Comparison of ENCODE assay signal across 14 cellular contexts in genomic region chr2:675051-675450, GRCh38. TPM values are rescaled to one million over a fixed set of nuclear protein-coding genes. Genes with fewer than 3 reads are reported as not detected.
DNase-seq lines count a peak whose midpoint lies in the region; ATAC-seq and TF ChIP-seq lines count a peak whose summit lies in the region.
"Had no signal": no experiment of that assay in that cellular context is flagged by ENCODE, and none has a peak within 500 bp of the region (broad histone marks: within the 10 kb centered on the region; RNA-seq: fewer than 3 reads in every experiment).

No MANE protein-coding gene starts in this region.

- H3K4me3 ChIP-seq in CD8-positive, alpha-beta T cell (ENCODE audit: low read depth, low read length): no peak overlapping the region
- peak overlapping the region; percentile 61; the same call in 1 of the 2 replicates for H3K4me3 ChIP-seq in HFF-Myc (replicated peaks; ENCODE audit: low read depth, low read length)

- POLR2A ChIA-PET in CD8-positive, alpha-beta T cell (lab: Charles Lee): no interaction called here
- POLR2A ChIA-PET in activated CD8-positive, alpha-beta T cell treated with anti-CD3 and anti-CD28 coated beads, Interleukin-2, amount 10 ng/mL, durations not matched to agents 7 days and 5 days (lab: Charles Lee): no interaction called here
- POLR2A ChIA-PET in naive thymus-derived CD8-positive, alpha-beta T cell (lab: Charles Lee): no interaction called here

- CTCF ChIA-PET in CD8-positive, alpha-beta T cell (lab: Charles Lee): no interaction called here
- CTCF ChIA-PET in activated CD8-positive, alpha-beta T cell treated with anti-CD3 and anti-CD28 coated beads, Interleukin-2, amount 10 ng/mL, durations not matched to agents 7 days and 5 days (lab: Charles Lee): no interaction called here

- H3K27me3 Mint-ChIP-seq in CD8-positive, alpha-beta T cell (ENCODE audit: low read depth): no peaks in the 10 kb centered on the region
- H3K27me3 Mint-ChIP-seq in activated CD8-positive, alpha-beta T cell treated with anti-CD3 and anti-CD28 coated beads, Interleukin-2, amount 10 ng/mL, durations not matched to agents 7 days and 5 days (ENCODE audit: low read depth): no peaks in the 10 kb centered on the region
- no peaks in the 10 kb centered on the region for H3K27me3 Mint-ChIP-seq in naive thymus-derived CD8-positive, alpha-beta T cell
- H3K27me3 Mint-ChIP-seq: T-cell had no signal

- peak overlapping the region; percentile 0 for H3K27ac Mint-ChIP-seq in CD8-positive, alpha-beta T cell
- peak overlapping the region; percentile 9 for H3K27ac Mint-ChIP-seq in activated CD8-positive, alpha-beta T cell treated with anti-CD3 and anti-CD28 coated beads, Interleukin-2, amount 10 ng/mL, durations not matched to agents 7 days and 5 days
- H3K27ac Mint-ChIP-seq in naive thymus-derived CD8-positive, alpha-beta T cell: peak overlapping the region in 7 of 10 donors; percentile 5 to 75 (median 21)

- DNase-seq in CD8-positive, alpha-beta T cell: no peak
- DNase-seq in HFF-Myc (ENCODE audit: extremely low read depth, low read depth) (no peak), globus pallidus (ENCODE audit: low spot score) (no peak), DMS153 treated with DMSO at 0.1 percent for 48 hours (lab: John Stamatoyannopoulos, UW; ENCODE audit: unreplicated experiment) (no peak), GOT3 (lab: John Stamatoyannopoulos, UW) (no peak), HK-2 (ENCODE audit: unreplicated experiment) (no peak)
- DNase-seq in activated CD8-positive, alpha-beta T cell treated with anti-CD3 and anti-CD28 coated beads, Interleukin-2, amount 10 ng/mL, durations not matched to agents 7 days and 5 days: no peak
- no peak for DNase-seq in naive thymus-derived CD8-positive, alpha-beta T cell
- DNase-seq: activated CD8-positive, alpha-beta memory T cell treated with anti-CD3 and anti-CD28 coated beads for 24 hours; mesendoderm; NCI-H2029; NK-92 treated with Interleukin-12 subunit alpha and Interleukin-12 subunit beta, amount 100 ng/mL, for 24 hours; T-cell had no signal

- no peaks in the 10 kb centered on the region for H3K9me3 ChIP-seq in CD8-positive, alpha-beta T cell (ENCODE audit: low read length)
- H3K9me3 ChIP-seq: thoracic aorta had no signal

- no peak overlapping the region for H3K4me3 Mint-ChIP-seq in CD8-positive, alpha-beta T cell
- H3K4me3 Mint-ChIP-seq in activated CD8-positive, alpha-beta T cell treated with anti-CD3 and anti-CD28 coated beads, Interleukin-2, amount 10 ng/mL, durations not matched to agents 7 days and 5 days: peak overlapping the region; percentile 92
- H3K4me3 Mint-ChIP-seq in naive thymus-derived CD8-positive, alpha-beta T cell: peak overlapping the region in 8 of 10 donors; percentile 3 to 95 (median 71)

- no peak overlapping the region for H3K27ac ChIP-seq in CD8-positive, alpha-beta T cell (ENCODE audit: low read depth, low read length)
- H3K27ac ChIP-seq: thoracic aorta had no signal

- H3K4me1 ChIP-seq in CD8-positive, alpha-beta T cell (ENCODE audit: insufficient read depth, low read length): peaks cover 19% of the 10 kb centered on the region

- no peaks in the 10 kb centered on the region for H3K9me3 Mint-ChIP-seq in CD8-positive, alpha-beta T cell
- H3K9me3 Mint-ChIP-seq in activated CD8-positive, alpha-beta T cell treated with anti-CD3 and anti-CD28 coated beads, Interleukin-2, amount 10 ng/mL, durations not matched to agents 7 days and 5 days (ENCODE audit: insufficient read depth): no peaks in the 10 kb centered on the region
- no peaks in the 10 kb centered on the region for H3K9me3 Mint-ChIP-seq in naive thymus-derived CD8-positive, alpha-beta T cell
- H3K9me3 Mint-ChIP-seq: T-cell had no signal

- peaks cover 7% of the 10 kb centered on the region for H3K36me3 ChIP-seq in CD8-positive, alpha-beta T cell (ENCODE audit: insufficient read depth, low read length)

- H3K27me3 ChIP-seq in CD8-positive, alpha-beta T cell (ENCODE audit: insufficient read depth, low read length): no peaks in the 10 kb centered on the region

- H3K36me3 Mint-ChIP-seq in CD8-positive, alpha-beta T cell: peaks cover 52% of the 10 kb centered on the region
- peaks cover 58% of the 10 kb centered on the region for H3K36me3 Mint-ChIP-seq in activated CD8-positive, alpha-beta T cell treated with anti-CD3 and anti-CD28 coated beads, Interleukin-2, amount 10 ng/mL, durations not matched to agents 7 days and 5 days (ENCODE audit: low read depth)
- peaks cover 0 to 29% (median 1%) of the 10 kb centered on the region in 3 donors for H3K36me3 Mint-ChIP-seq in naive thymus-derived CD8-positive, alpha-beta T cell

- ATAC-seq in CD8-positive, alpha-beta T cell: no peak
- ATAC-seq in activated CD8-positive, alpha-beta T cell treated with anti-CD3 and anti-CD28 coated beads, Interleukin-2, amount 10 ng/mL, durations not matched to agents 7 days and 5 days: no peak
- ATAC-seq in naive thymus-derived CD8-positive, alpha-beta T cell: no peak
- ATAC-seq: T-cell had no signal

- intact Hi-C loops in CD8-positive, alpha-beta T cell (cut with DNase I, micrococcal nuclease): loop anchor here in 1 of 2 experiments (10.0 kb wide), 1 partner anchor 240 kb away; no protein-coding TSS in a partner anchor

- H3K4me1 Mint-ChIP-seq in CD8-positive, alpha-beta T cell (ENCODE audit: low read depth): peaks cover 42% of the 10 kb centered on the region
- peaks cover 42% of the 10 kb centered on the region for H3K4me1 Mint-ChIP-seq in activated CD8-positive, alpha-beta T cell treated with anti-CD3 and anti-CD28 coated beads, Interleukin-2, amount 10 ng/mL, durations not matched to agents 7 days and 5 days (ENCODE audit: low read depth)
- peaks cover 31 to 49% (median 45%) of the 10 kb centered on the region in 4 donors for H3K4me1 Mint-ChIP-seq in naive thymus-derived CD8-positive, alpha-beta T cell

- TF ChIP-seq CTCF in CD8-positive, alpha-beta T cell (IDR thresholded peaks at IDR 0.05): no peak
- TF ChIP-seq CTCF in HFF-Myc (IDR thresholded peaks at IDR 0.05; ENCODE audit: low read depth, low read length, missing control alignments): no peak

RNA-seq across cellular contexts. Expression of gene TMEM18, which starts 2.2 kb away (rescaled TPM):
- total RNA-seq in CD8-positive, alpha-beta T cell: 10 to 100 TPM; 30.7 to 33.6 TPM
- 10 to 100 TPM; 31.1 to 32.0 TPM for total RNA-seq in activated CD8-positive, alpha-beta T cell treated with anti-CD3 and anti-CD28 coated beads, Interleukin-2, amount 10 ng/mL, durations not matched to agents 7 days and 5 days
- total RNA-seq in naive thymus-derived CD8-positive, alpha-beta T cell: 10 to 100 TPM; 40.2 to 41.4 TPM
- 10 to 100 TPM; 22.1 to 29.8 (median 23.3) TPM for polyA plus RNA-seq in naive thymus-derived CD8-positive, alpha-beta T cell
